In the genomic region with DNA sequence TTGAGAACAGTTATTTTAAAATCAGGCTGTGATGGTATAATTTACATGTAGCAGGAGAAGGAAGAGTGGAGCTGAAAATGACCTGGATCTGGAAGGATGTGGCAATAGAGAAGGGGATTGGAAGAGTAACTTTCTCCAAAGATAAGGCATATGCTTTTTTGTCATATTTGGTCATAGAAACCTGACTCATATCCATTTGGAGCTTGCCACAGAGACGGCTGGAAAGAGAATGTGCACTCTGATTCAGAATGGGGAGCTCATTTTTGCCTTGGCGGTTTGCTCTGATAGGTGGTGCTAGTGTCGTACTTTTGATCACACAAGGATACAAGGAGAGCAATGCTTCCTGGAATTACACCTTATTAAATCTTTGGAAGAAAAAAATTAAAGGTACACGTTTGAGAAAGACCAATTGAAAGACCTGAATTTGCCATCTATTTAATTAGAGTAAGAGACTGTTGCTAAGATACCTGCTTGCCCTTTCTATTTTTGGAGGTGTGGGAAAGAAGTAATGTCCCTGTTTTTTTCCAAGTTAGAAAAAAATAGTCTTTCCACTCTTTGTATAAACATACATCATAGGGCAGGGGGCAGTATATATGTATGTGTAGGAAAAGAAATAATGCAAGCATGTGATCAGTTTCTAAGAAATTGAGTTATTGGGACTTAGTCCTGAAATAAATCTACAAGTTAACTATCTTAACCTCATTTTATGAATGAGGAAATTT, we compare ENCODE assay signal across 1 cellular context.
TF ChIP-seq lines count a peak whose summit lies in the region.

No MANE protein-coding gene starts in this region.

TF ChIP-seq in SK-N-SH treated with all-trans-retinoic acid at 6 μM for 48 hours, 23 proteins besides CTCF, POLR2A, EP300 and RAD21 (continued from another document):
- TF ChIP-seq, protein P1, sequence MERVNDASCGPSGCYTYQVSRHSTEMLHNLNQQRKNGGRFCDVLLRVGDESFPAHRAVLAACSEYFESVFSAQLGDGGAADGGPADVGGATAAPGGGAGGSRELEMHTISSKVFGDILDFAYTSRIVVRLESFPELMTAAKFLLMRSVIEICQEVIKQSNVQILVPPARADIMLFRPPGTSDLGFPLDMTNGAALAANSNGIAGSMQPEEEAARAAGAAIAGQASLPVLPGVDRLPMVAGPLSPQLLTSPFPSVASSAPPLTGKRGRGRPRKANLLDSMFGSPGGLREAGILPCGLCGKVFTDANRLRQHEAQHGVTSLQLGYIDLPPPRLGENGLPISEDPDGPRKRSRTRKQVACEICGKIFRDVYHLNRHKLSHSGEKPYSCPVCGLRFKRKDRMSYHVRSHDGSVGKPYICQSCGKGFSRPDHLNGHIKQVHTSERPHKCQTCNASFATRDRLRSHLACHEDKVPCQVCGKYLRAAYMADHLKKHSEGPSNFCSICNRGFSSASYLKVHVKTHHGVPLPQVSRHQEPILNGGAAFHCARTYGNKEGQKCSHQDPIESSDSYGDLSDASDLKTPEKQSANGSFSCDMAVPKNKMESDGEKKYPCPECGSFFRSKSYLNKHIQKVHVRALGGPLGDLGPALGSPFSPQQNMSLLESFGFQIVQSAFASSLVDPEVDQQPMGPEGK (CRISPR knock-in tag; IDR thresholded peaks at IDR 0.05; ENCODE audit: borderline replicate concordance) = no peak
- TF ChIP-seq, protein P2, sequence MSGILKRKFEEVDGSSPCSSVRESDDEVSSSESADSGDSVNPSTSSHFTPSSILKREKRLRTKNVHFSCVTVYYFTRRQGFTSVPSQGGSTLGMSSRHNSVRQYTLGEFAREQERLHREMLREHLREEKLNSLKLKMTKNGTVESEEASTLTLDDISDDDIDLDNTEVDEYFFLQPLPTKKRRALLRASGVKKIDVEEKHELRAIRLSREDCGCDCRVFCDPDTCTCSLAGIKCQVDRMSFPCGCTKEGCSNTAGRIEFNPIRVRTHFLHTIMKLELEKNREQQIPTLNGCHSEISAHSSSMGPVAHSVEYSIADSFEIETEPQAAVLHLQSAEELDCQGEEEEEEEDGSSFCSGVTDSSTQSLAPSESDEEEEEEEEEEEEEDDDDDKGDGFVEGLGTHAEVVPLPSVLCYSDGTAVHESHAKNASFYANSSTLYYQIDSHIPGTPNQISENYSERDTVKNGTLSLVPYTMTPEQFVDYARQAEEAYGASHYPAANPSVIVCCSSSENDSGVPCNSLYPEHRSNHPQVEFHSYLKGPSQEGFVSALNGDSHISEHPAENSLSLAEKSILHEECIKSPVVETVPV (CRISPR knock-in tag; IDR thresholded peaks at IDR 0.05) = no peak
TF ChIP-seq in SK-N-SH treated with all-trans-retinoic acid at 6 μM for 48 hours: peak in this region for 0.
